Comparison of ENCODE assay signal across 35 cellular contexts in the genomic region with DNA sequence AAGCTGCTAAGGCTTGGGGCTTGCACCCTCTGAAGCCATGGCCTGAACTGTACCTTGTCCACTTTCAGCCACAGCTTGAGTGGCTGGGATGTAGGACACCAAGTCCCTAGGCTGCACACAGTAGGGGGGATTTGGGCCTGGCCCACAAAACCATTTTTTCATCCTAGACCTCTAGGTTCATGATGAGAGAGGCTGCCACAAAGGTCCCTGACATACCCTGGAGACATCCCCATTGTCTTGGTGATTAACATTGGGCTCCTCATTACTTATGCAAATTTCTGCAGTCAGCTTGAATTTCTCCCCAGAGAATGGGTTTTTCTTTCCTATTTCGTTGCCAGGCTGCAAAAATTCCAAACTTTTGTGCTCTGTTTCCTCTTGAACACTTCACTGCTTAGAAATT. TPM values are rescaled to one million over a fixed set of nuclear protein-coding genes. Genes with fewer than 3 reads are reported as not detected.
"Had no signal": no experiment of that assay in that cellular context is flagged by ENCODE, and none has a peak within 500 bp of the region (broad histone marks: within the 10 kb centered on the region; RNA-seq: fewer than 3 reads in every experiment).

No MANE protein-coding gene starts in this region.

- H3K9me3 ChIP-seq: ascending aorta, colonic mucosa had no signal

- H3K36me3 Mint-ChIP-seq: activated CD4-positive, alpha-beta memory T cell treated with anti-CD3 and anti-CD28 coated beads for 36 hours; activated naive CD4-positive, alpha-beta T cell treated with anti-CD3 and anti-CD28 coated beads, Interleukin-2, amount 10 ng/mL, durations not matched to agents 7 days and 5 days; activated naive CD8-positive, alpha-beta T cell treated with anti-CD3 and anti-CD28 coated beads, Interleukin-2, amount 10 ng/mL, durations not matched to agents 7 days and 5 days had no signal

- H3K4me3 Mint-ChIP-seq: activated CD4-positive, alpha-beta memory T cell treated with anti-CD3 and anti-CD28 coated beads for 36 hours; activated CD4-positive, alpha-beta T cell treated with anti-CD3 and anti-CD28 coated beads for 36 hours; activated CD4-positive, alpha-beta T cell treated with anti-CD3 and anti-CD28 coated beads, Interleukin-2, amount 10 ng/mL, durations not matched to agents 24 days and 14 days; activated CD8-positive, alpha-beta memory T cell treated with anti-CD3 and anti-CD28 coated beads, Interleukin-2, amount 10 ng/mL, durations not matched to agents 7 days and 5 days; activated CD8-positive, alpha-beta T cell treated with anti-CD3 and anti-CD28 coated beads, Interleukin-2, amount 10 ng/mL, durations not matched to agents 7 days and 5 days; activated naive CD4-positive, alpha-beta T cell treated with anti-CD3 and anti-CD28 coated beads, Interleukin-2, amount 10 ng/mL, durations not matched to agents 7 days and 5 days; activated naive CD8-positive, alpha-beta T cell treated with anti-CD3 and anti-CD28 coated beads, Interleukin-2, amount 10 ng/mL, durations not matched to agents 7 days and 5 days; activated T-helper 1 cell treated with anti-CD3 and anti-CD28 coated beads, Interleukin-12 subunit alpha, Interleukin-12 subunit beta, Interleukin-2, Interleukin-4 antibody, amounts not matched to agents 30 ng/mL and 10 ng/mL and 1 ng/mL, durations not matched to agents 14 hours and 24 hours and 36 hours; brain; T-helper 17 cell; T-helper 2 cell treated with Interferon-gamma antibody and Interleukin-4, amounts not matched to agents 5 μg/mL and 100 μg/mL, for 36 hours had no signal

- FAIRE-seq: endometrium, endothelial cell of umbilical vein had no signal

- H3K4me3 ChIP-seq: ascending aorta, breast epithelium, cardiac muscle cell, colonic mucosa, esophagus squamous epithelium, gastroesophageal sphincter had no signal

- H3K27ac Mint-ChIP-seq: activated CD4-positive, alpha-beta memory T cell treated with anti-CD3 and anti-CD28 coated beads for 36 hours; activated CD4-positive, alpha-beta T cell treated with anti-CD3 and anti-CD28 coated beads for 36 hours; activated CD4-positive, alpha-beta T cell treated with anti-CD3 and anti-CD28 coated beads, Interleukin-2, amount 10 ng/mL, durations not matched to agents 24 days and 14 days; activated CD8-positive, alpha-beta memory T cell treated with anti-CD3 and anti-CD28 coated beads, Interleukin-2, amount 10 ng/mL, durations not matched to agents 7 days and 5 days; activated CD8-positive, alpha-beta T cell treated with anti-CD3 and anti-CD28 coated beads, Interleukin-2, amount 10 ng/mL, durations not matched to agents 7 days and 5 days; activated naive CD4-positive, alpha-beta T cell treated with anti-CD3 and anti-CD28 coated beads, Interleukin-2, amount 10 ng/mL, durations not matched to agents 7 days and 5 days; activated naive CD4-positive, alpha-beta T cell treated with anti-CD3 and anti-CD28 coated beads, Interleukin-2, amount 50 U/mL, for 72 hours; activated naive CD8-positive, alpha-beta T cell treated with anti-CD3 and anti-CD28 coated beads, Interleukin-2, amount 10 ng/mL, durations not matched to agents 7 days and 5 days; activated T-helper 1 cell treated with anti-CD3 and anti-CD28 coated beads, Interleukin-12 subunit alpha, Interleukin-12 subunit beta, Interleukin-2, Interleukin-4 antibody, amounts not matched to agents 30 ng/mL and 10 ng/mL and 1 ng/mL, durations not matched to agents 14 hours and 24 hours and 36 hours; brain; T-helper 17 cell; T-helper 2 cell treated with Interferon-gamma antibody and Interleukin-4, amounts not matched to agents 5 μg/mL and 100 μg/mL, for 36 hours had no signal

- DNase-seq: activated CD4-positive, alpha-beta memory T cell treated with anti-CD3 and anti-CD28 coated beads for 36 hours; activated CD4-positive, alpha-beta T cell treated with anti-CD3 and anti-CD28 coated beads for 36 hours; activated CD4-positive, alpha-beta T cell treated with anti-CD3 and anti-CD28 coated beads, Interleukin-2, amount 10 ng/mL, durations not matched to agents 24 days and 14 days; activated CD4-positive, CD25-positive, alpha-beta regulatory T cell; activated CD4-positive, CD25-positive, alpha-beta regulatory T cell treated with anti-CD3 and anti-CD28 coated beads, Interleukin-2, amount 50 U/mL, for 72 hours; activated CD8-positive, alpha-beta memory T cell treated with anti-CD3 and anti-CD28 coated beads, Interleukin-2, amount 10 ng/mL, durations not matched to agents 7 days and 5 days; activated CD8-positive, alpha-beta memory T cell treated with anti-CD3 and anti-CD28 coated beads, Interleukin-2, amount 50 U/mL, for 4 hours; activated CD8-positive, alpha-beta T cell treated with anti-CD3 and anti-CD28 coated beads, Interleukin-2, amount 10 ng/mL, durations not matched to agents 7 days and 5 days; activated gamma-delta T cell; activated naive CD4-positive, alpha-beta T cell; activated naive CD4-positive, alpha-beta T cell treated with anti-CD3 and anti-CD28 coated beads, Interleukin-2, amount 10 ng/mL, durations not matched to agents 7 days and 5 days; activated naive CD8-positive, alpha-beta T cell treated with anti-CD3 and anti-CD28 coated beads, Interleukin-2, amount 10 ng/mL, durations not matched to agents 7 days and 5 days; activated T-cell treated with anti-CD3 and anti-CD28 coated beads, Interleukin-2, amount 50 U/mL, for 1 hour; activated T-cell treated with anti-CD3 and anti-CD28 coated beads, Interleukin-2, amount 50 U/mL, for 48 hours; central memory CD4-positive, alpha-beta T cell; cerebellar nuclear complex; colonic mucosa; effector CD8-positive, alpha-beta T cell; esophagus squamous epithelium; foreskin melanocyte; T-helper 1 cell; T-helper 17 cell; T1000; WERI-Rb-1 had no signal

- H3K27me3 ChIP-seq: ascending aorta, breast epithelium, cardiac muscle cell, colonic mucosa, esophagus squamous epithelium, gastroesophageal sphincter had no signal

- H3K27ac ChIP-seq: ascending aorta, breast epithelium, cardiac muscle cell, colonic mucosa, epithelial cell of prostate, esophagus squamous epithelium, gastroesophageal sphincter, WERI-Rb-1 had no signal

- H3K36me3 ChIP-seq: ascending aorta, breast epithelium, cardiac muscle cell, colonic mucosa, esophagus squamous epithelium, gastroesophageal sphincter, WERI-Rb-1 had no signal

- H3K4me1 ChIP-seq: ascending aorta, breast epithelium, colonic mucosa, esophagus squamous epithelium, gastroesophageal sphincter had no signal

- H3K4me1 Mint-ChIP-seq: activated CD4-positive, alpha-beta T cell treated with anti-CD3 and anti-CD28 coated beads for 36 hours; activated CD4-positive, alpha-beta T cell treated with anti-CD3 and anti-CD28 coated beads, Interleukin-2, amount 10 ng/mL, durations not matched to agents 24 days and 14 days; activated CD8-positive, alpha-beta memory T cell treated with anti-CD3 and anti-CD28 coated beads, Interleukin-2, amount 10 ng/mL, durations not matched to agents 7 days and 5 days; activated naive CD4-positive, alpha-beta T cell treated with anti-CD3 and anti-CD28 coated beads, Interleukin-2, amount 10 ng/mL, durations not matched to agents 7 days and 5 days; activated naive CD8-positive, alpha-beta T cell treated with anti-CD3 and anti-CD28 coated beads, Interleukin-2, amount 10 ng/mL, durations not matched to agents 7 days and 5 days; brain; T-helper 17 cell had no signal

- H3K27me3 Mint-ChIP-seq: activated CD4-positive, alpha-beta memory T cell treated with anti-CD3 and anti-CD28 coated beads for 36 hours; activated CD4-positive, alpha-beta T cell treated with anti-CD3 and anti-CD28 coated beads for 36 hours; activated CD4-positive, alpha-beta T cell treated with anti-CD3 and anti-CD28 coated beads, Interleukin-2, amount 10 ng/mL, durations not matched to agents 24 days and 14 days; activated CD8-positive, alpha-beta memory T cell treated with anti-CD3 and anti-CD28 coated beads, Interleukin-2, amount 10 ng/mL, durations not matched to agents 7 days and 5 days; activated naive CD4-positive, alpha-beta T cell treated with anti-CD3 and anti-CD28 coated beads, Interleukin-2, amount 10 ng/mL, durations not matched to agents 7 days and 5 days; T-helper 17 cell had no signal

RNA-seq across cellular contexts. Expression of gene CHODL, which starts 26.3 kb away (rescaled TPM):
- total RNA-seq: activated CD4-positive, alpha-beta memory T cell treated with anti-CD3 and anti-CD28 coated beads for 36 hours; activated CD4-positive, alpha-beta T cell treated with anti-CD3 and anti-CD28 coated beads, Interleukin-2, amount 10 ng/mL, durations not matched to agents 24 days and 14 days; activated CD8-positive, alpha-beta T cell treated with anti-CD3 and anti-CD28 coated beads, Interleukin-2, amount 10 ng/mL, durations not matched to agents 7 days and 5 days; activated naive CD4-positive, alpha-beta T cell treated with anti-CD3 and anti-CD28 coated beads, Interleukin-2, amount 50 U/mL, for 72 hours; activated T-helper 1 cell treated with anti-CD3 and anti-CD28 coated beads, Interleukin-12 subunit alpha, Interleukin-12 subunit beta, Interleukin-2, Interleukin-4 antibody, amounts not matched to agents 30 ng/mL and 10 ng/mL and 1 ng/mL, durations not matched to agents 14 hours and 24 hours and 36 hours; ascending aorta; endothelial cell of umbilical vein had no signal
- polyA plus RNA-seq: endothelial cell of umbilical vein had no signal
